1 cellular context compared by ENCODE assay signal in genomic region chr4:184824081-184824775, GRCh38.
A peak's percentile ranks its signal among the peaks of the same experiment; 100 is the strongest.
TF ChIP-seq lines count a peak whose summit lies in the region.

No MANE protein-coding gene starts in this region.

TF ChIP-seq in GM12878, 131 proteins besides CTCF, POLR2A, EP300 and RAD21 (continued from another document):
- TF ChIP-seq ZNF687 (IDR thresholded peaks at IDR 0.05) (no peak), FOS (IDR thresholded peaks at IDR 0.05; ENCODE audit: borderline replicate concordance, extremely low read depth, insufficient read length) (no peak), IRF4 (IDR thresholded peaks at IDR 0.05; ENCODE audit: low read depth, low read length) (peak; percentile 83), IKZF1 (conservative IDR thresholded peaks at IDR 0.05) (peak; percentile 87), IRF5 (IDR thresholded peaks at IDR 0.05; ENCODE audit: borderline replicate concordance) (no peak), KAT2A (conservative IDR thresholded peaks at IDR 0.05; ENCODE audit: control insufficient read depth, low read depth, low read length) (no peak), MXI1 (IDR thresholded peaks at IDR 0.05; ENCODE audit: low read depth, low read length) (no peak), EED (IDR thresholded peaks at IDR 0.05; ENCODE audit: low read depth) (peak; percentile 89), CUX1 (IDR thresholded peaks at IDR 0.05; ENCODE audit: insufficient replicate concordance, low read depth, low read length) (no peak), ZZZ3 (IDR thresholded peaks at IDR 0.05; ENCODE audit: control insufficient read depth, insufficient read length, low read depth) (no peak), CREM (IDR thresholded peaks at IDR 0.05; ENCODE audit: low read depth) (peak; percentile 36; the same call in 1 of the 2 replicates), RBBP5 (conservative IDR thresholded peaks at IDR 0.05) (no peak), PRDM15 (CRISPR knock-in tag; IDR thresholded peaks at IDR 0.05) (no peak), BCL11A (IDR thresholded peaks at IDR 0.05; ENCODE audit: low read depth, low read length) (peak; percentile 39; the same call in 1 of the 2 replicates), MLLT1 (IDR thresholded peaks at IDR 0.05) (peak; percentile 52; the same call in 1 of the 2 replicates), TCF3 (IDR thresholded peaks at IDR 0.05; ENCODE audit: borderline replicate concordance, insufficient read depth, low read depth, low read length) (no peak), ZNF622 (IDR thresholded peaks at IDR 0.05) (no peak), MTA2 (IDR thresholded peaks at IDR 0.05; ENCODE audit: low read depth) (peak; percentile 62), ATF7 (IDR thresholded peaks at IDR 0.05; ENCODE audit: low read depth) (no peak), E2F8 (IDR thresholded peaks at IDR 0.05; ENCODE audit: low read depth, partially characterized antibody) (no peak), JUND (IDR thresholded peaks at IDR 0.05; ENCODE audit: low read depth, low read length) (peak; percentile 64; the same call in 1 of the 2 replicates), HCFC1 (IDR thresholded peaks at IDR 0.05; ENCODE audit: low read length) (no peak), NFIC (IDR thresholded peaks at IDR 0.05; ENCODE audit: low read depth, low read length) (peak; percentile 78), ETV6 (conservative IDR thresholded peaks at IDR 0.05 in 1 of 2, IDR thresholded peaks at IDR 0.05 in 1 of 2; ENCODE audit: borderline replicate concordance in 1 of 2, low read depth in 1 of 2) (no peak), NKRF (conservative IDR thresholded peaks at IDR 0.05) (no peak), ZBTB4 (CRISPR knock-in tag; IDR thresholded peaks at IDR 0.05) (no peak), PAX5 (IDR thresholded peaks at IDR 0.05; ENCODE audit: borderline replicate concordance, low read depth, low read length) (no peak)
